In the genomic region with DNA sequence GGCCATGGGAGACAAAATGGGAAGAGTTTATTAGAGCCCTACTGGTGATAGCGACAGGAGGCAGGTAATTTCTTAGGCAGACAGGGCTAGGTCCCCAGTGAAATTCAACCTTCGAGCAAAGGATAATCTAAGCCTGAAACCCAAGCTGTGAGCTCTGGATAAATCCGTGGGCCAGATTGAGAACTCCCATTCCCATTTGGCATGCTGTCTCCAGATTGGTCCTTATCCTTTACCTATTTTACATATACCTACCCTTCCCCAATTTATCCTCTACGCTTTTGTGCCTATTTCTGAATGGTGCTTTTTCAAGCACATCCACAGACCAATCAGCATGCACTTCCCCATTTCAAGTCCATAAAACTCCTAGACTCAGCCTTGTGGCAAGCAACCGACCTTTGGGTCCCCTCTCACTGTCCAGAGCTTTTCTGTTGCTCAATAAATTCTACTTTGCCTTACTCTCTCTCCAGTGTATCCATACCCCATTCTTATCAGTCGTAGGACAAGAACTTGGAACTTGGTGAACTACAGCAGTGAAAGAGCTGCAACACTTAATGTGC, we compare ENCODE assay signal across 21 cellular contexts.
DNase-seq lines count a peak whose midpoint lies in the region; ATAC-seq, FAIRE-seq and TF ChIP-seq lines count a peak whose summit lies in the region.
"Had no signal": no experiment of that assay in that cellular context is flagged by ENCODE, and none has a peak within 500 bp of the region (broad histone marks: within the 10 kb centered on the region; RNA-seq: fewer than 3 reads in every experiment).

No MANE protein-coding gene starts in this region.

- no peaks in the 10 kb centered on the region for H3K9me1 ChIP-seq in K562 (ENCODE audit: control insufficient read depth, insufficient read depth, low read length)

- 0% methylated on average over 6 of the region's 6 CpGs for WGBS in K562 (ENCODE audit: insufficient coverage, low coverage, missing lambda C conversion rate)

- in situ Hi-C loops in K562 (cut with MboI): no loop called here

- ATAC-seq in K562 (no peak), GM18861 (IDR thresholded peaks at IDR 0.05; ENCODE audit: unreplicated experiment) (no peak)
- ATAC-seq: CD8-positive, alpha-beta T cell had no signal

- H3K36me3 ChIP-seq in SJCRH30 (no peaks in the 10 kb centered on the region), K562 (ENCODE audit: control insufficient read depth, insufficient read depth, low read length) (no peaks in the 10 kb centered on the region)
- H3K36me3 ChIP-seq: BLaER1 treated with 17β-estradiol and CSF1 and Interleukin-3, amounts not matched to agents 10 nM and 100 nM had no signal

- H3K79me2 ChIP-seq in K562 (ENCODE audit: control insufficient read depth, insufficient read depth, low read length): no peaks in the 10 kb centered on the region

- BruUV-seq in K562 (replicated peaks; lab: Mats Ljungman, UMichigan): no TSS peak

- no peak overlapping the region for H2AFZ ChIP-seq in K562 (ENCODE audit: low read depth, low read length)

- TF ChIP-seq POLR2A in K562 (conservative IDR thresholded peaks at IDR 0.05): no peak

- CTCF ChIA-PET in K562 (lab: Yijun Ruan, JAX; ENCODE audit: low intra/inter-chr PET ratio): no interaction called here

- POLR2A ChIA-PET in K562 (lab: Yijun Ruan, JAX): interaction anchor here (0.7 kb wide), 1 partner anchor 274 kb away, joined by 3 read pairs; no protein-coding TSS in a partner anchor

- H3K9ac ChIP-seq in K562 (ENCODE audit: insufficient read depth in 1 of 2, low read depth in 2 of 2, low read length in 2 of 2): no peak overlapping the region
- H3K9ac ChIP-seq: BLaER1 treated with 17β-estradiol and CSF1 and Interleukin-3, amounts not matched to agents 10 nM and 100 nM had no signal

- no peak for TF ChIP-seq EP300 in K562 (IDR thresholded peaks at IDR 0.05; ENCODE audit: low read length)

- H3K9me3 ChIP-seq in SJCRH30 (replicated peaks) (peaks cover 38% of the 10 kb centered on the region), K562 (replicated peaks; ENCODE audit: control insufficient read depth, insufficient read depth, low read depth, low read length) (no peaks in the 10 kb centered on the region)

- intact Hi-C loops in K562 (cut with micrococcal nuclease): no loop called here

- no peak overlapping the region for H3K4me2 ChIP-seq in K562 (ENCODE audit: insufficient read depth, low read length)
- H3K4me2 ChIP-seq: BLaER1 treated with 17β-estradiol and CSF1 and Interleukin-3, amounts not matched to agents 10 nM and 100 nM had no signal

- H3K27me3 ChIP-seq in SJCRH30 (no peaks in the 10 kb centered on the region), K562 (ENCODE audit: control insufficient read depth in 2 of 2, insufficient read depth in 2 of 2, low read length in 2 of 2) (0 out of 5 replicates have a peak, but pooled peaks cover 0 to 9% of the 10 kb centered on the region in 2 experiments)
- H3K27me3 ChIP-seq: BLaER1 treated with 17β-estradiol and CSF1 and Interleukin-3, amounts not matched to agents 10 nM and 100 nM had no signal

- FAIRE-seq in K562 (lab: Jason Lieb, UNC): no peak
- FAIRE-seq: A204.1, D721Med, G401.6, GM12892, GM18507, GM19239 had no signal

- H4K20me1 ChIP-seq in K562 (replicated peaks; ENCODE audit: control insufficient read depth, insufficient read depth, low read length): no peaks in the 10 kb centered on the region
- H4K20me1 ChIP-seq: BLaER1 treated with 17β-estradiol and CSF1 and Interleukin-3, amounts not matched to agents 10 nM and 100 nM had no signal

- peaks cover 63% of the 10 kb centered on the region for H3K4me1 ChIP-seq in SJCRH30
- H3K4me1 ChIP-seq in K562 (replicated peaks in 1 of 2; ENCODE audit: control insufficient read depth in 2 of 2, insufficient read depth in 2 of 2, low read length in 2 of 2): no peaks in the 10 kb centered on the region
- H3K4me1 ChIP-seq: Caco-2 had no signal

- H3K27ac ChIP-seq in SJCRH30: peak overlapping the region; percentile 60
- H3K27ac ChIP-seq in K562 (ENCODE audit: extremely low read depth, low read depth, low read length): no peak overlapping the region
- H3K27ac ChIP-seq: BLaER1 treated with 17β-estradiol and CSF1 and Interleukin-3, amounts not matched to agents 10 nM and 100 nM; C4-2B had no signal

- H3K4me3 ChIP-seq in SJCRH30 (no peak overlapping the region), K562 (no peak overlapping the region)
- H3K4me3 ChIP-seq: BLaER1 treated with 17β-estradiol and CSF1 and Interleukin-3, amounts not matched to agents 10 nM and 100 nM had no signal

- DNase-seq in SJCRH30 (no peak), K562 (ENCODE audit: extremely low read depth in 1 of 4, low spot score in 3 of 4) (no peak), T-helper 9 cell (no peak)
- no peak for DNase-seq in activated naive CD4-positive, alpha-beta T cell treated with Interleukin-2 at 50 U/mL for 16 hours
- DNase-seq: 8988T; ACHN; Caco-2; Calu3; CD4-positive, alpha-beta T cell; CD8-positive, alpha-beta T cell; DMS79 treated with DMSO at 0.1 percent for 48 hours; GF-D8 had no signal

- no peak for TF ChIP-seq RAD21 in K562 (CRISPR knock-in tag; conservative IDR thresholded peaks at IDR 0.05 in 1 of 2, IDR thresholded peaks at IDR 0.05 in 1 of 2)

- no peak for TF ChIP-seq CTCF in K562 (IDR thresholded peaks at IDR 0.05 in 2 of 3, conservative IDR thresholded peaks at IDR 0.05 in 1 of 3; ENCODE audit: insufficient read depth in 2 of 3, low read depth in 1 of 3, low read length in 3 of 3)

TF ChIP-seq in K562, 482 proteins besides CTCF, POLR2A, EP300 and RAD21:
- TF ChIP-seq TGIF2 (CRISPR knock-in tag; IDR thresholded peaks at IDR 0.05): no peak
- TF ChIP-seq SPI1 (IDR thresholded peaks at IDR 0.05; ENCODE audit: borderline replicate concordance, low read depth, low read length): peak; percentile 71
